1 cellular context compared by ENCODE assay signal in the genomic region with DNA sequence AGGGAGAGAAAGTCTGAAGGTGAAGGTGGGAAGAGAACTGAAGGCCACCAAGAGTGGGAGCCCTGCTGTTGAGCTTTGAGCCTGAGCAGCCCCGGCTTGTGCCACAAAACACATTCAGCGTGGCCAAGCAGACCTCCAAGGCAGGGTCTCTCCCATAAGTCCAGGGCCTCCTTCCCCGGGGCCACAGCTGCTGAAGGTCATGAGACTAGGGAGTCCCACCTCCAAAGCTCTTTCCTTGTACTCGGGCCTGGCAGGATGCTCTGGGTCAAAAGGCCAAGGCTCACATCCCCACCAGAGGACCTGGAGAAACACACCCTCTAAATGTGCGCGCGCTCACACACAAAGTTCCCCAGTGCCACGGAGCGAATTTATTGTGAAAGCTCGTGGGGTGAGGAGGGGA.
TF ChIP-seq lines count a peak whose summit lies in the region.

No MANE protein-coding gene starts in this region.

TF ChIP-seq in GM12878, 131 proteins besides CTCF, POLR2A, EP300 and RAD21:
- TF ChIP-seq KAT2A (conservative IDR thresholded peaks at IDR 0.05; ENCODE audit: control insufficient read depth, low read depth, low read length) (no peak), LARP7 (IDR thresholded peaks at IDR 0.05) (no peak), BACH1 (IDR thresholded peaks at IDR 0.05; ENCODE audit: borderline replicate concordance) (no peak)
- TF ChIP-seq, protein P1, sequence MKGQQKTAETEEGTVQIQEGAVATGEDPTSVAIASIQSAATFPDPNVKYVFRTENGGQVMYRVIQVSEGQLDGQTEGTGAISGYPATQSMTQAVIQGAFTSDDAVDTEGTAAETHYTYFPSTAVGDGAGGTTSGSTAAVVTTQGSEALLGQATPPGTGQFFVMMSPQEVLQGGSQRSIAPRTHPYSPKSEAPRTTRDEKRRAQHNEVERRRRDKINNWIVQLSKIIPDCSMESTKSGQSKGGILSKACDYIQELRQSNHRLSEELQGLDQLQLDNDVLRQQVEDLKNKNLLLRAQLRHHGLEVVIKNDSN (IDR thresholded peaks at IDR 0.05; ENCODE audit: borderline replicate concordance, extremely low read length, insufficient read depth, low read depth, low read length): no peak
- TF ChIP-seq, protein P2, sequence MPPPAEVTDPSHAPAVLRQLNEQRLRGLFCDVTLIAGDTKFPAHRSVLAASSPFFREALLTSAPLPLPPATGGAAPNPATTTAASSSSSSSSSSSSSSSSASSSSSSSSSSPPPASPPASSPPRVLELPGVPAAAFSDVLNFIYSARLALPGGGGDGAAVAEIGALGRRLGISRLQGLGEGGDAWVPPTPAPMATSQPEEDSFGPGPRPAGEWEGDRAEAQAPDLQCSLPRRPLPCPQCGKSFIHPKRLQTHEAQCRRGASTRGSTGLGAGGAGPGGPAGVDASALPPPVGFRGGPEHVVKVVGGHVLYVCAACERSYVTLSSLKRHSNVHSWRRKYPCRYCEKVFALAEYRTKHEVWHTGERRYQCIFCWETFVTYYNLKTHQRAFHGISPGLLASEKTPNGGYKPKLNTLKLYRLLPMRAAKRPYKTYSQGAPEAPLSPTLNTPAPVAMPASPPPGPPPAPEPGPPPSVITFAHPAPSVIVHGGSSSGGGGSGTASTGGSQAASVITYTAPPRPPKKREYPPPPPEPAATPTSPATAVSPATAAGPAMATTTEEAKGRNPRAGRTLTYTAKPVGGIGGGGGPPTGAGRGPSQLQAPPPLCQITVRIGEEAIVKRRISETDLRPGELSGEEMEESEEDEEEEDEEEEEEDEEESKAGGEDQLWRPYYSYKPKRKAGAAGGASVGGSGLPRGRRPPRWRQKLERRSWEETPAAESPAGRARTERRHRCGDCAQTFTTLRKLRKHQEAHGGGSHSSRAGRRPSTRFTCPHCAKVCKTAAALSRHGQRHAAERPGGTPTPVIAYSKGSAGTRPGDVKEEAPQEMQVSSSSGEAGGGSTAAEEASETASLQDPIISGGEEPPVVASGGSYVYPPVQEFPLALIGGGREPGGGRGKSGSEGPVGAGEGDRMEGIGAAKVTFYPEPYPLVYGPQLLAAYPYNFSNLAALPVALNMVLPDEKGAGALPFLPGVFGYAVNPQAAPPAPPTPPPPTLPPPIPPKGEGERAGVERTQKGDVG (CRISPR knock-in tag; IDR thresholded peaks at IDR 0.05): no peak
- TF ChIP-seq, protein P3, sequence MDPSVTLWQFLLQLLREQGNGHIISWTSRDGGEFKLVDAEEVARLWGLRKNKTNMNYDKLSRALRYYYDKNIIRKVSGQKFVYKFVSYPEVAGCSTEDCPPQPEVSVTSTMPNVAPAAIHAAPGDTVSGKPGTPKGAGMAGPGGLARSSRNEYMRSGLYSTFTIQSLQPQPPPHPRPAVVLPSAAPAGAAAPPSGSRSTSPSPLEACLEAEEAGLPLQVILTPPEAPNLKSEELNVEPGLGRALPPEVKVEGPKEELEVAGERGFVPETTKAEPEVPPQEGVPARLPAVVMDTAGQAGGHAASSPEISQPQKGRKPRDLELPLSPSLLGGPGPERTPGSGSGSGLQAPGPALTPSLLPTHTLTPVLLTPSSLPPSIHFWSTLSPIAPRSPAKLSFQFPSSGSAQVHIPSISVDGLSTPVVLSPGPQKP (IDR thresholded peaks at IDR 0.05; ENCODE audit: low read depth, low read length): no peak
